Comparison of ENCODE assay signal across 8 cellular contexts in genomic region chr1:37166005-37166404, GRCh38.
"Had no signal": no experiment of that assay in that cellular context is flagged by ENCODE, and none has a peak within 500 bp of the region (broad histone marks: within the 10 kb centered on the region; RNA-seq: fewer than 3 reads in every experiment).

No MANE protein-coding gene starts in this region.

- ATAC-seq: GM12878 had no signal

- H3K4me3 ChIP-seq: GM12878 had no signal

- DNase-seq: GDM1, GF-D8 had no signal

- FAIRE-seq: G401.6, GM12878, GM12891, GM12892, GM18507, GM19239 had no signal
